22 cellular contexts compared by ENCODE assay signal in the genomic region with DNA sequence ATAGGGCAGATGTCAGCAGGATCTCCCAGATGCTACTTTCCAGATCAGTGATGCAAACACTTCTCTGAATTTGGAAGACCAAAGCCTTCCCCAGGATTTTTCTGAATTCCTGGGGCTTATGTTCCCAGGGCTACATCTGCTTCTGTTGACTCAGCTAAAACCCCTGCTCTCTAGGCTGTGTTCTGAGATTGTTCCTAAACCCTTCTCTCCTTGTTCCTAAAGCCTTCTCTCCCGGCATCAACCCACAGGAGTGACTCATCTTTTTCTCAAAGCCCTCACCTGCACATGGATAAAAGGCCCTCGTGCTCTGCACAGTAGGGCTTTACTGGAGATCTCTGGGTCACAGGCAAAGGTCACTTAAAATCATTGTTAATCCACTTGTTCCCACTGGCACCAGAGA. TPM values are rescaled to one million over a fixed set of nuclear protein-coding genes. Genes with fewer than 3 reads are reported as not detected.
DNase-seq lines count a peak whose midpoint lies in the region; ATAC-seq, FAIRE-seq and TF ChIP-seq lines count a peak whose summit lies in the region.
"Had no signal": no experiment of that assay in that cellular context is flagged by ENCODE, and none has a peak within 500 bp of the region (broad histone marks: within the 10 kb centered on the region; RNA-seq: fewer than 3 reads in every experiment).

No MANE protein-coding gene starts in this region.

- H3K56ac ChIP-seq in H1 (replicated peaks; ENCODE audit: insufficient read length, low read depth, low read length) = no peak overlapping the region

- 0 out of 2 replicates have a peak overlapping the region, but pooled peaks have one; percentile 23 for H2BK15ac ChIP-seq in H1 (ENCODE audit: low read length)

- ATAC-seq in GM21723 (IDR thresholded peaks at IDR 0.05; ENCODE audit: unreplicated experiment) = no peak
- ATAC-seq: activated naive CD4-positive, alpha-beta T cell treated with anti-CD3 and anti-CD28 coated beads, Interleukin-2, amount 50 U/mL, for 72 hours; T-cell had no signal

- FAIRE-seq in H1 (lab: Jason Lieb, UNC) = no peak

- no peak overlapping the region for H2AK5ac ChIP-seq in H1 (ENCODE audit: low read depth, low read length)

- peaks cover 20% of the 10 kb centered on the region for H3K36me3 Mint-ChIP-seq in neural progenitor cell

- H3K23ac ChIP-seq in H1 (ENCODE audit: insufficient read length) = no peak overlapping the region

- no peaks in the 10 kb centered on the region for H3K23me2 ChIP-seq in H1 (ENCODE audit: low read depth, low read length)

- H3K9me3 Mint-ChIP-seq in neural progenitor cell = peaks cover 3% of the 10 kb centered on the region
- H3K9me3 Mint-ChIP-seq: activated naive CD4-positive, alpha-beta T cell treated with anti-CD3 and anti-CD28 coated beads, Interleukin-2, amount 50 U/mL, for 72 hours; T-cell had no signal

- no peaks in the 10 kb centered on the region; a peak in 1 of 7 replicates for H3K27me3 ChIP-seq in H1 (replicated peaks in 1 of 4; ENCODE audit: control insufficient read depth in 3 of 4, extremely low read depth in 1 of 4, insufficient read depth in 3 of 4, low read length in 3 of 4)
- H3K27me3 ChIP-seq in neural progenitor cell = no peaks in the 10 kb centered on the region
- no peaks in the 10 kb centered on the region for H3K27me3 ChIP-seq in testis
- H3K27me3 ChIP-seq in ovary = no peaks in the 10 kb centered on the region

- H3K14ac ChIP-seq in H1 (ENCODE audit: insufficient read length) = no peak overlapping the region

- WGBS in H1 (ENCODE audit: extremely low coverage in 1 of 2, insufficient coverage in 1 of 2, insufficient read length in 1 of 2, insufficient replicate concordance in 2 of 2, low coverage in 1 of 2, low lambda C conversion rate in 2 of 2, missing lambda C conversion rate in 1 of 2), 2 experiments = 65% methylated on average over 2 of the region's 2 CpGs; no CpG with 5 or more reads in 1 of the 2 experiments
- 80 to 91% methylated on average over 2 of the region's 2 CpGs for WGBS in testis, 2 donors
- WGBS in ovary, 3 donors = 73 to 79% (median 73%) methylated on average over 2 of the region's 2 CpGs

- H3K27ac Mint-ChIP-seq in neural progenitor cell = peak overlapping the region; percentile 53
- H3K27ac Mint-ChIP-seq: activated naive CD4-positive, alpha-beta T cell treated with anti-CD3 and anti-CD28 coated beads, Interleukin-2, amount 50 U/mL, for 72 hours; T-cell had no signal

- no peak overlapping the region for H4K91ac ChIP-seq in H1 (replicated peaks; ENCODE audit: insufficient read length, low read length)

- H3K4ac ChIP-seq in H1 (replicated peaks; ENCODE audit: insufficient read length, low read depth, low read length) = no peak overlapping the region

- peaks cover 8% of the 10 kb centered on the region for H3K27me3 Mint-ChIP-seq in neural progenitor cell (ENCODE audit: insufficient read depth, low read depth)

- H4K20me1 ChIP-seq in H1 (replicated peaks in 1 of 2; ENCODE audit: control insufficient read depth in 1 of 2, insufficient read depth in 2 of 2, low read length in 2 of 2) (no peaks in the 10 kb centered on the region), neural progenitor cell (ENCODE audit: low read depth) (no peaks in the 10 kb centered on the region)

- H3K9me3 ChIP-seq in H1 (ENCODE audit: insufficient read depth in 2 of 2, low read depth in 1 of 2, low read length in 1 of 2) = no peaks in the 10 kb centered on the region
- no peaks in the 10 kb centered on the region for H3K9me3 ChIP-seq in neural progenitor cell (ENCODE audit: low read depth)
- H3K9me3 ChIP-seq in testis = no peaks in the 10 kb centered on the region
- no peaks in the 10 kb centered on the region for H3K9me3 ChIP-seq in ovary

- H3K9ac ChIP-seq in H1 (replicated peaks in 1 of 4; ENCODE audit: extremely low read depth in 1 of 4, low read depth in 3 of 4, low read length in 3 of 4) (no peak overlapping the region), neural progenitor cell (no peak overlapping the region)

- POLR2A ChIA-PET in H1 (lab: Charles Lee; ENCODE audit: partially characterized antibody) = interaction anchor here (1.0 kb wide), 2 partner anchors 9 kb away, joined by 4 to 5 read pairs; no protein-coding TSS in a partner anchor

- CTCF ChIA-PET in H1 (lab: Charles Lee; ENCODE audit: partially characterized antibody) = interaction anchor here (1.1 to 2.0 kb wide), 4 partner anchors 8 to 120 kb away, joined by 3 to 7 read pairs (median 4); no protein-coding TSS in a partner anchor

- no peak overlapping the region for H4K8ac ChIP-seq in H1 (ENCODE audit: extremely low read depth, insufficient read depth, low read length)

- TF ChIP-seq EP300 in H1 (IDR thresholded peaks at IDR 0.05; ENCODE audit: borderline replicate concordance in 1 of 2, low read depth in 2 of 2, low read length in 2 of 2) = no peak
- TF ChIP-seq EP300 in ovary (IDR thresholded peaks at IDR 0.05) = no peak

- no peaks in the 10 kb centered on the region for H3K79me1 ChIP-seq in H1 (ENCODE audit: low read depth, low read length)

- H3K4me2 ChIP-seq in H1 (ENCODE audit: insufficient read depth in 1 of 2, low read depth in 2 of 2, low read length in 2 of 2) = no peak overlapping the region
- peak overlapping the region; percentile 46 for H3K4me2 ChIP-seq in neural progenitor cell

- peaks cover 0 to 7% (median 2%) of the 10 kb centered on the region in 4 experiments; a peak in 3 of 8 replicates for H3K36me3 ChIP-seq in H1 (ENCODE audit: control insufficient read depth in 2 of 4, insufficient read depth in 4 of 4, low read length in 3 of 4)
- no peaks in the 10 kb centered on the region for H3K36me3 ChIP-seq in neural progenitor cell
- H3K36me3 ChIP-seq in testis (ENCODE audit: low read depth, missing control alignments) = no peaks in the 10 kb centered on the region
- no peaks in the 10 kb centered on the region for H3K36me3 ChIP-seq in ovary

- H3K4me3 Mint-ChIP-seq in neural progenitor cell = no peak overlapping the region
- H3K4me3 Mint-ChIP-seq: T-cell had no signal

- no peak overlapping the region for H3K27ac ChIP-seq in H1 (ENCODE audit: low read depth, low read length)
- peak overlapping the region; percentile 79 for H3K27ac ChIP-seq in neural progenitor cell
- no peak overlapping the region for H3K27ac ChIP-seq in testis
- no peak overlapping the region for H3K27ac ChIP-seq in ovary
- H3K27ac ChIP-seq: 22Rv1 had no signal

- TF ChIP-seq CTCF in H1 (IDR thresholded peaks at IDR 0.05; ENCODE audit: control extremely low read depth in 1 of 3, insufficient read depth in 1 of 3, low read depth in 1 of 3, low read length in 3 of 3) = no peak
- TF ChIP-seq CTCF in neural progenitor cell (IDR thresholded peaks at IDR 0.05) = no peak
- no peak for TF ChIP-seq CTCF in testis (IDR thresholded peaks at IDR 0.05)
- TF ChIP-seq CTCF in ovary (IDR thresholded peaks at IDR 0.05) = no peak

- DNase-seq in DMS 273 (lab: John Stamatoyannopoulos, UW; ENCODE audit: unreplicated experiment) = peak; percentile 44
- no peak for DNase-seq in DMS 273 treated with DMSO at 0.1 percent for 48 hours (lab: John Stamatoyannopoulos, UW)
- DNase-seq in NCI-H69 (lab: John Stamatoyannopoulos, UW) = peak; percentile 28
- DNase-seq in H1 (ENCODE audit: low read depth in 1 of 2, low spot score in 2 of 2) = no peak
- peak; percentile 55 for DNase-seq in neural progenitor cell (ENCODE audit: low spot score)
- DNase-seq in testis = no peak
- DNase-seq in ovary = no peak
- DNase-seq: activated CD4-positive, alpha-beta T cell treated with anti-CD3 and anti-CD28 coated beads for 4 hours; AML-193; effector CD8-positive, alpha-beta T cell; NCI-H1048; NCI-H2081 treated with DMSO at 0.1 percent for 48 hours; NCI-H526; nucleus accumbens; OCI-M1; retina; SHP77; stimulated activated CD4-positive, alpha-beta T cell treated with anti-CD3 and anti-CD28 coated beads, Interleukin-12 subunit alpha, Interleukin-12 subunit beta, amount 100 ng/mL, for 4 hours; T-cell had no signal

- H2AFZ ChIP-seq in H1 (ENCODE audit: low read length) (no peak overlapping the region), neural progenitor cell (replicated peaks) (no peak overlapping the region)

- peaks cover 21% of the 10 kb centered on the region for H3F3A ChIP-seq in neural progenitor cell (ENCODE audit: low read depth)

- no peak overlapping the region for H4K5ac ChIP-seq in H1 (ENCODE audit: insufficient read length, low read depth, low read length)

- no peak overlapping the region for H3K18ac ChIP-seq in H1 (ENCODE audit: extremely low read depth, low read length)

- no peak for TF ChIP-seq RAD21 in H1 (IDR thresholded peaks at IDR 0.05 in 1 of 2, conservative IDR thresholded peaks at IDR 0.05 in 1 of 2; ENCODE audit: low read depth in 2 of 2, low read length in 2 of 2)

- H3K4me3 ChIP-seq in H1 (ENCODE audit: extremely low read depth in 1 of 4, insufficient read depth in 2 of 4, low read depth in 3 of 4, low read length in 4 of 4) (no peak overlapping the region), neural progenitor cell (no peak overlapping the region), testis (no peak overlapping the region), ovary (no peak overlapping the region)

- H2BK120ac ChIP-seq in H1 (replicated peaks; ENCODE audit: low read depth, low read length) = no peak overlapping the region

- H3K4me1 Mint-ChIP-seq in neural progenitor cell = peaks cover 30% of the 10 kb centered on the region
- H3K4me1 Mint-ChIP-seq: T-cell had no signal

- H2BK5ac ChIP-seq in H1 (ENCODE audit: low read depth, low read length) = no peak overlapping the region

- no peak overlapping the region for H2BK20ac ChIP-seq in H1 (ENCODE audit: low read length)

- no peak for TF ChIP-seq POLR2A in H1 (IDR thresholded peaks at IDR 0.05; ENCODE audit: control extremely low read depth in 1 of 2, low read depth in 2 of 2, low read length in 2 of 2)
- TF ChIP-seq POLR2A in testis (IDR thresholded peaks at IDR 0.05) = no peak
- no peak for TF ChIP-seq POLR2A in ovary (IDR thresholded peaks at IDR 0.05)

- H3K79me2 ChIP-seq in H1 (ENCODE audit: control insufficient read depth in 1 of 2, insufficient read depth in 2 of 2, low read length in 2 of 2) (no peaks in the 10 kb centered on the region), neural progenitor cell (ENCODE audit: low read depth) (no peaks in the 10 kb centered on the region)

- no peaks in the 10 kb centered on the region for H3K4me1 ChIP-seq in H1 (replicated peaks in 1 of 4; ENCODE audit: control insufficient read depth in 3 of 4, insufficient read depth in 4 of 4, low read length in 3 of 4)
- H3K4me1 ChIP-seq in neural progenitor cell = peaks cover 14% of the 10 kb centered on the region
- no peaks in the 10 kb centered on the region for H3K4me1 ChIP-seq in testis
- no peaks in the 10 kb centered on the region for H3K4me1 ChIP-seq in ovary (ENCODE audit: insufficient read depth)

- H2BK12ac ChIP-seq in H1 (ENCODE audit: low read depth, low read length) = no peak overlapping the region

- intact Hi-C loops in testis (cut with DNase I; ENCODE audit: low total_unique reads) = no loop called here
- intact Hi-C loops in ovary (cut with DNase I) = no loop called here

RNA-seq across cellular contexts. Expression of gene FAH, which starts 35.5 kb away (rescaled TPM):
- 19.0 and 21.7 TPM in 2 replicates for total RNA-seq in H1 (2021; fragmentation: NEBNext Ultra II Directional; extraction: Animal tissue kit (Norgen Biotek cat#: 25700))
- polyA plus RNA-seq in H1 (2011; rRNA removed) = 20.0 and 26.6 TPM in 2 replicates
- 22.0 TPM for polyA plus RNA-seq in H1 (2011; cell fraction: cytosol; rRNA removed)
- 76.4 TPM for polyA plus RNA-seq in H1 (2011; cell fraction: nucleus; rRNA removed)
- 20.1 to 35.2 TPM (median 27.3 TPM) in 4 replicates for polyA plus RNA-seq in H1 (2012, experiment 1 of 2)
- polyA plus RNA-seq in H1 (2012, experiment 2 of 2) = 26.1 TPM
- polyA plus RNA-seq in H1 (2013, experiment 1 of 2) = 17.0 TPM
- polyA plus RNA-seq in H1 (2013, experiment 2 of 2) = 13.7 TPM
- polyA minus RNA-seq in H1 (2011; rRNA and poly(A)+ RNA removed) = 43.9 and 46.3 TPM in 2 replicates
- polyA minus RNA-seq in H1 (2011; cell fraction: cytosol; rRNA and poly(A)+ RNA removed) = 20.6 TPM
- polyA minus RNA-seq in H1 (2011; cell fraction: nucleus; rRNA and poly(A)+ RNA removed) = 29.4 TPM
- 8.3 and 15.3 TPM in 2 replicates for total RNA-seq in neural progenitor cell (ENCODE audit: low replicate concordance)
- 10 to 100 TPM; 58.4 to 75.0 TPM for total RNA-seq in testis
- polyA plus RNA-seq in testis (ENCODE audit: insufficient read depth, low read depth, low replicate concordance) = 49.0 TPM
- total RNA-seq in ovary = 10 to 100 TPM; 19.0 to 47.2 (median 42.8) TPM
- polyA plus RNA-seq in ovary = 10 to 100 TPM; 23.2 to 25.9 TPM

Comparison
In these comparisons a context has a peak if more than half of its experiments do, and no peak if none do; other contexts are left out.
1. DNase-seq: peak in DMS 273 (single experiment), NCI-H69 (single experiment) and neural progenitor cell (single experiment); none in DMS 273 treated with DMSO at 0.1 percent for 48 hours (single experiment), H1 (0 of 2), testis (single experiment) and ovary (0 of 5).